In genomic region chr15:47801522-47801921, GRCh38 we compare ENCODE assay signal across 23 cellular contexts.
A peak's percentile ranks its signal among the peaks of the same experiment; 100 is the strongest.
DNase-seq lines count a peak whose midpoint lies in the region; TF ChIP-seq lines count a peak whose summit lies in the region.
"Had no signal": no experiment of that assay in that cellular context is flagged by ENCODE, and none has a peak within 500 bp of the region (broad histone marks: within the 10 kb centered on the region; RNA-seq: fewer than 3 reads in every experiment).

No MANE protein-coding gene starts in this region.

- H3K27ac Mint-ChIP-seq in activated naive CD4-positive, alpha-beta T cell treated with anti-CD3 and anti-CD28 coated beads, Interleukin-2, amount 10 ng/mL, durations not matched to agents 7 days and 5 days = no peak overlapping the region
- H3K27ac Mint-ChIP-seq: activated naive CD4-positive, alpha-beta T cell treated with anti-CD3 and anti-CD28 coated beads, Interleukin-2, amount 50 U/mL, for 72 hours; activated T-helper 17 cell treated with anti-CD3 and anti-CD28 coated beads, Interleukin-2, amount 50 U/mL, for 72 hours; CD8-positive, alpha-beta memory T cell; memory B cell; nephron; stimulated activated effector memory CD8-positive, alpha-beta T cell treated with anti-CD3 and anti-CD28 coated beads, Interleukin-12 subunit alpha, Interleukin-12 subunit beta, amount 100 ng/mL, for 72 hours; T-helper 2 cell treated with Interferon-gamma antibody and Interleukin-4, amounts not matched to agents 5 μg/mL and 100 μg/mL, for 36 hours had no signal

- intact Hi-C loops in lower leg skin (cut with DNase I; ENCODE audit: low total_unique reads) = no loop called here

- TF ChIP-seq CTCF in LNCaP clone FGC (IDR thresholded peaks at IDR 0.05; ENCODE audit: control insufficient read depth, extremely low read depth, insufficient read depth) = no peak
- no peak for TF ChIP-seq CTCF in VCaP (conservative IDR thresholded peaks at IDR 0.05)
- TF ChIP-seq CTCF in lower leg skin (IDR thresholded peaks at IDR 0.05) = no peak

- DNase-seq in LNCaP clone FGC (ENCODE audit: low read depth) = peak; percentile 45
- peak; percentile 12 for DNase-seq in NCI-H2196 (lab: John Stamatoyannopoulos, UW; ENCODE audit: unreplicated experiment)
- peak; percentile 71 to 86 for DNase-seq in lower leg skin (ENCODE audit: low spot score in 2 of 2)
- DNase-seq in activated naive CD4-positive, alpha-beta T cell treated with anti-CD3 and anti-CD28 coated beads, Interleukin-2, amount 10 ng/mL, durations not matched to agents 7 days and 5 days = no peak
- no peak for DNase-seq in T-helper 9 cell
- DNase-seq in iPS-NIHi7 (ENCODE audit: extremely low spot score) = no peak
- DNase-seq: activated CD4-positive, alpha-beta T cell treated with anti-CD3 and anti-CD28 coated beads for 48 hours; CD8-positive, alpha-beta memory T cell; Karpas-422; MV-4-11; NCI-H187 treated with DMSO at 0.1 percent for 48 hours; NCI-H524 treated with DMSO at 0.1 percent for 48 hours; stimulated activated CD4-positive, alpha-beta T cell treated with anti-CD3 and anti-CD28 coated beads, Interleukin-15, amount 100 ng/mL, for 24 hours; transverse colon had no signal

- CTCF ChIA-PET in activated naive CD4-positive, alpha-beta T cell treated with anti-CD3 and anti-CD28 coated beads, Interleukin-2, amount 10 ng/mL, durations not matched to agents 7 days and 5 days (lab: Charles Lee) = no interaction called here

- H3K27ac ChIP-seq in VCaP = peak overlapping the region; percentile 23; the same call in 1 of the 2 replicates
- H3K27ac ChIP-seq: gastroesophageal sphincter, hepatocyte, transverse colon had no signal

- 42 to 54% methylated on average over 3 of the region's 3 CpGs for WGBS in lower leg skin, 2 donors

- no peaks in the 10 kb centered on the region for H3K27me3 Mint-ChIP-seq in activated naive CD4-positive, alpha-beta T cell treated with anti-CD3 and anti-CD28 coated beads, Interleukin-2, amount 10 ng/mL, durations not matched to agents 7 days and 5 days
- H3K27me3 Mint-ChIP-seq: activated T-helper 17 cell treated with anti-CD3 and anti-CD28 coated beads, Interleukin-2, amount 50 U/mL, for 72 hours; CD8-positive, alpha-beta memory T cell; memory B cell had no signal

- H3K4me3 ChIP-seq in LNCaP clone FGC (ENCODE audit: low read depth, low read length) = no peak overlapping the region
- H3K4me3 ChIP-seq in lower leg skin (ENCODE audit: low read depth, poor library complexity, severe bottlenecking) = no peak overlapping the region
- H3K4me3 ChIP-seq: gastroesophageal sphincter, hepatocyte, transverse colon had no signal

- H3K36me3 Mint-ChIP-seq in activated naive CD4-positive, alpha-beta T cell treated with anti-CD3 and anti-CD28 coated beads, Interleukin-2, amount 10 ng/mL, durations not matched to agents 7 days and 5 days = no peaks in the 10 kb centered on the region
- H3K36me3 Mint-ChIP-seq: CD8-positive, alpha-beta memory T cell; memory B cell; stimulated activated effector memory CD8-positive, alpha-beta T cell treated with anti-CD3 and anti-CD28 coated beads, Interleukin-12 subunit alpha, Interleukin-12 subunit beta, amount 100 ng/mL, for 72 hours had no signal

- H3K4me1 Mint-ChIP-seq in activated naive CD4-positive, alpha-beta T cell treated with anti-CD3 and anti-CD28 coated beads, Interleukin-2, amount 10 ng/mL, durations not matched to agents 7 days and 5 days = no peaks in the 10 kb centered on the region
- H3K4me1 Mint-ChIP-seq: activated T-helper 17 cell treated with anti-CD3 and anti-CD28 coated beads, Interleukin-2, amount 50 U/mL, for 72 hours; CD8-positive, alpha-beta memory T cell; memory B cell; stimulated activated effector memory CD8-positive, alpha-beta T cell treated with anti-CD3 and anti-CD28 coated beads, Interleukin-12 subunit alpha, Interleukin-12 subunit beta, amount 100 ng/mL, for 72 hours had no signal

- no peaks in the 10 kb centered on the region for H3K9me3 Mint-ChIP-seq in activated naive CD4-positive, alpha-beta T cell treated with anti-CD3 and anti-CD28 coated beads, Interleukin-2, amount 10 ng/mL, durations not matched to agents 7 days and 5 days
- H3K9me3 Mint-ChIP-seq: memory B cell; nephron; T-helper 2 cell treated with Interferon-gamma antibody and Interleukin-4, amounts not matched to agents 5 μg/mL and 100 μg/mL, for 36 hours had no signal

- H3K4me3 Mint-ChIP-seq in activated naive CD4-positive, alpha-beta T cell treated with anti-CD3 and anti-CD28 coated beads, Interleukin-2, amount 10 ng/mL, durations not matched to agents 7 days and 5 days = no peak overlapping the region
- H3K4me3 Mint-ChIP-seq: activated T-helper 17 cell treated with anti-CD3 and anti-CD28 coated beads, Interleukin-2, amount 50 U/mL, for 72 hours; CD8-positive, alpha-beta memory T cell; memory B cell; nephron; stimulated activated effector memory CD8-positive, alpha-beta T cell treated with anti-CD3 and anti-CD28 coated beads, Interleukin-12 subunit alpha, Interleukin-12 subunit beta, amount 100 ng/mL, for 72 hours; T-helper 2 cell treated with Interferon-gamma antibody and Interleukin-4, amounts not matched to agents 5 μg/mL and 100 μg/mL, for 36 hours had no signal

- TF ChIP-seq POLR2A in lower leg skin (IDR thresholded peaks at IDR 0.05) = no peak

Comparison
In these comparisons a context has a peak if more than half of its experiments do, and no peak if none do; other contexts are left out.
1. DNase-seq: peak in LNCaP clone FGC (single experiment), NCI-H2196 (single experiment) and lower leg skin (2 of 2); none in activated naive CD4-positive, alpha-beta T cell treated with anti-CD3 and anti-CD28 coated beads, Interleukin-2, amount 10 ng/mL, durations not matched to agents 7 days and 5 days (single experiment), T-helper 9 cell (single experiment) and iPS-NIHi7 (single experiment).